ENCODE assay signal across 9 cellular contexts in the genomic region with DNA sequence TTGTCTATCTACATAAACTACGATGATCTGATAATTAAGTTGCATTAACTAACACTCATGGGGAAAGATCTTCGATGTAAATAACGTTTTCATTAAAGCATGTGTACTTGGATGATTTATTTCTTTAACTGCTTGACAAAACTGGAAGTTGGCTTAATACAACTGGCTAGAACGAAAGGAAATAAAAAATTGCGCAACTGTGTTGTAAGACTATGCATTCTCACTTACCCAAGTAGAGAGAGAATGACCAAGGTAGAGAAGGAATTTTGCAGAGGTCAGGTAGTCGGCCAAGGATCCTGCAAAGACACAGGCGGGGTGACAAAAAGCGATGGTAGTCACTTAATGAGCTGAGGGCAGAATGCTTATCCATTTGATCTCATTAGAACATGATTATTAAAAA. TPM values are rescaled to one million over a fixed set of nuclear protein-coding genes. Genes with fewer than 3 reads are reported as not detected.
A peak's percentile ranks its signal among the peaks of the same experiment; 100 is the strongest.
DNase-seq lines count a peak whose midpoint lies in the region; ATAC-seq and TF ChIP-seq lines count a peak whose summit lies in the region.
"Had no signal": no experiment of that assay in that cellular context is flagged by ENCODE, and none has a peak within 500 bp of the region (broad histone marks: within the 10 kb centered on the region; RNA-seq: fewer than 3 reads in every experiment).

No MANE protein-coding gene starts in this region.

- H3K9me2 ChIP-seq in OCI-LY7 (ENCODE audit: insufficient read depth, low read length): no peaks in the 10 kb centered on the region

- no peak overlapping the region for H2AFZ ChIP-seq in OCI-LY7 (ENCODE audit: low read length)

- no TSS peak for BruUV-seq in OCI-LY7 (replicated peaks; lab: Mats Ljungman, UMichigan)

- H3K4me3 Mint-ChIP-seq in activated CD8-positive, alpha-beta T cell treated with anti-CD3 and anti-CD28 coated beads, Interleukin-2, amount 10 ng/mL, durations not matched to agents 7 days and 5 days: peak overlapping the region; percentile 2
- H3K4me3 Mint-ChIP-seq in activated CD8-positive, alpha-beta T cell treated with anti-CD3 and anti-CD28 coated beads for 36 hours: no peak overlapping the region

- H3K27me3 ChIP-seq in breast epithelium (no peaks in the 10 kb centered on the region), tibial nerve (no peaks in the 10 kb centered on the region)

- peak overlapping the region; percentile 87 to 91 for H3K27ac ChIP-seq in breast epithelium
- peak overlapping the region in 3 of 4 donors; percentile 90 for H3K27ac ChIP-seq in tibial nerve
- no peak overlapping the region for H3K27ac ChIP-seq in OCI-LY7 (ENCODE audit: low read depth, low read length, poor library complexity, severe bottlenecking)
- H3K27ac ChIP-seq: BLaER1 treated with 17β-estradiol and CSF1 and Interleukin-3, amounts not matched to agents 10 nM and 100 nM had no signal

- H3K36me3 ChIP-seq in breast epithelium (no peaks in the 10 kb centered on the region), tibial nerve (peaks cover 0 to 6% (median 0%) of the 10 kb centered on the region in 3 donors), OCI-LY7 (ENCODE audit: insufficient read depth, low read length) (no peaks in the 10 kb centered on the region)
- H3K36me3 ChIP-seq: BLaER1 treated with 17β-estradiol and CSF1 and Interleukin-3, amounts not matched to agents 10 nM and 100 nM had no signal

- peaks cover 36% of the 10 kb centered on the region for H3K27me3 Mint-ChIP-seq in activated CD8-positive, alpha-beta T cell treated with anti-CD3 and anti-CD28 coated beads, Interleukin-2, amount 10 ng/mL, durations not matched to agents 7 days and 5 days (ENCODE audit: low read depth)
- peaks cover 25% of the 10 kb centered on the region for H3K27me3 Mint-ChIP-seq in activated CD8-positive, alpha-beta T cell treated with anti-CD3 and anti-CD28 coated beads for 36 hours

- no peak overlapping the region for H3K27ac Mint-ChIP-seq in activated CD8-positive, alpha-beta T cell treated with anti-CD3 and anti-CD28 coated beads, Interleukin-2, amount 10 ng/mL, durations not matched to agents 7 days and 5 days
- no peak overlapping the region for H3K27ac Mint-ChIP-seq in activated CD8-positive, alpha-beta T cell treated with anti-CD3 and anti-CD28 coated beads for 36 hours

- TF ChIP-seq EP300 in tibial nerve (IDR thresholded peaks at IDR 0.05): peak in 1 of 2 donors; percentile 75

- H3K9me3 ChIP-seq in breast epithelium (no peaks in the 10 kb centered on the region), tibial nerve (no peaks in the 10 kb centered on the region), OCI-LY7 (ENCODE audit: low read length) (no peaks in the 10 kb centered on the region)

- no peak for TF ChIP-seq CTCF in activated CD8-positive, alpha-beta T cell treated with anti-CD3 and anti-CD28 coated beads for 36 hours (IDR thresholded peaks at IDR 0.05)
- TF ChIP-seq CTCF in breast epithelium (IDR thresholded peaks at IDR 0.05) (no peak), tibial nerve (IDR thresholded peaks at IDR 0.05) (no peak), OCI-LY7 (conservative IDR thresholded peaks at IDR 0.05; ENCODE audit: low read length) (no peak)

- 35 to 47% methylated on average over 8 of the region's 8 CpGs for WGBS in tibial nerve, 2 donors

- CTCF ChIA-PET in activated CD8-positive, alpha-beta T cell treated with anti-CD3 and anti-CD28 coated beads, Interleukin-2, amount 10 ng/mL, durations not matched to agents 7 days and 5 days (lab: Charles Lee): interaction anchor here (1.4 kb wide), 1 partner anchor 112 kb away, joined by 3 read pairs; no protein-coding TSS in a partner anchor
- CTCF ChIA-PET in activated CD8-positive, alpha-beta T cell treated with anti-CD3 and anti-CD28 coated beads for 36 hours (lab: Charles Lee): no interaction called here
- CTCF ChIA-PET in OCI-LY7 (lab: Charles Lee; ENCODE audit: unreplicated experiment): no interaction called here

- no peaks in the 10 kb centered on the region for H3K9me3 Mint-ChIP-seq in activated CD8-positive, alpha-beta T cell treated with anti-CD3 and anti-CD28 coated beads, Interleukin-2, amount 10 ng/mL, durations not matched to agents 7 days and 5 days (ENCODE audit: insufficient read depth)
- no peaks in the 10 kb centered on the region for H3K9me3 Mint-ChIP-seq in activated CD8-positive, alpha-beta T cell treated with anti-CD3 and anti-CD28 coated beads for 36 hours

- no peak overlapping the region for H3K4me2 ChIP-seq in OCI-LY7 (ENCODE audit: low read length)

- H3K36me3 Mint-ChIP-seq in activated CD8-positive, alpha-beta T cell treated with anti-CD3 and anti-CD28 coated beads, Interleukin-2, amount 10 ng/mL, durations not matched to agents 7 days and 5 days (ENCODE audit: low read depth): no peaks in the 10 kb centered on the region
- H3K36me3 Mint-ChIP-seq in activated CD8-positive, alpha-beta T cell treated with anti-CD3 and anti-CD28 coated beads for 36 hours (ENCODE audit: low read depth): no peaks in the 10 kb centered on the region

- no peak for DNase-seq in activated CD8-positive, alpha-beta T cell treated with anti-CD3 and anti-CD28 coated beads, Interleukin-2, amount 10 ng/mL, durations not matched to agents 7 days and 5 days
- DNase-seq in activated CD8-positive, alpha-beta T cell treated with anti-CD3 and anti-CD28 coated beads for 36 hours: no peak
- DNase-seq in breast epithelium (ENCODE audit: low spot score in 2 of 2) (no peak), medulla oblongata (ENCODE audit: extremely low spot score) (peak; percentile 70), tibial nerve (ENCODE audit: low spot score in 2 of 2) (no peak), OCI-LY7 (ENCODE audit: low spot score) (no peak), DMS153 (lab: John Stamatoyannopoulos, UW) (no peak)

- TF ChIP-seq POLR2A in breast epithelium (IDR thresholded peaks at IDR 0.05) (no peak), tibial nerve (IDR thresholded peaks at IDR 0.05) (no peak)

- H3K4me1 ChIP-seq in breast epithelium (no peaks in the 10 kb centered on the region), tibial nerve (peaks cover 0 to 61% (median 26%) of the 10 kb centered on the region in 4 donors), OCI-LY7 (ENCODE audit: insufficient read depth, low read length, poor library complexity, severe bottlenecking) (no peaks in the 10 kb centered on the region)

- POLR2A ChIA-PET in activated CD8-positive, alpha-beta T cell treated with anti-CD3 and anti-CD28 coated beads, Interleukin-2, amount 10 ng/mL, durations not matched to agents 7 days and 5 days (lab: Charles Lee): no interaction called here
- POLR2A ChIA-PET in activated CD8-positive, alpha-beta T cell treated with anti-CD3 and anti-CD28 coated beads for 36 hours (lab: Charles Lee): no interaction called here
- POLR2A ChIA-PET in OCI-LY7 (lab: Charles Lee): interaction anchor here (0.6 kb wide), 1 partner anchor 11 kb away, joined by 4 read pairs; no protein-coding TSS in a partner anchor

- H3K4me3 ChIP-seq in breast epithelium: peak overlapping the region; percentile 64 to 81 (median 67)
- peak overlapping the region; percentile 47 to 73 (median 70) for H3K4me3 ChIP-seq in tibial nerve
- H3K4me3 ChIP-seq in OCI-LY7 (ENCODE audit: low read depth, low read length, poor library complexity, severe bottlenecking): no peak overlapping the region

- no peaks in the 10 kb centered on the region for H4K20me1 ChIP-seq in OCI-LY7 (ENCODE audit: insufficient read depth, low read length)
- H4K20me1 ChIP-seq: BLaER1 treated with 17β-estradiol and CSF1 and Interleukin-3, amounts not matched to agents 10 nM and 100 nM had no signal

- peaks cover 19% of the 10 kb centered on the region for H3K4me1 Mint-ChIP-seq in activated CD8-positive, alpha-beta T cell treated with anti-CD3 and anti-CD28 coated beads, Interleukin-2, amount 10 ng/mL, durations not matched to agents 7 days and 5 days (ENCODE audit: low read depth)
- H3K4me1 Mint-ChIP-seq in activated CD8-positive, alpha-beta T cell treated with anti-CD3 and anti-CD28 coated beads for 36 hours (ENCODE audit: low read depth): peaks cover 25% of the 10 kb centered on the region

- no peak for ATAC-seq in activated CD8-positive, alpha-beta T cell treated with anti-CD3 and anti-CD28 coated beads, Interleukin-2, amount 10 ng/mL, durations not matched to agents 7 days and 5 days
- no peak for ATAC-seq in activated CD8-positive, alpha-beta T cell treated with anti-CD3 and anti-CD28 coated beads for 36 hours
- no peak for ATAC-seq in HG02870 (IDR thresholded peaks at IDR 0.05; ENCODE audit: unreplicated experiment)

- H3K79me2 ChIP-seq in OCI-LY7 (ENCODE audit: insufficient read depth, low read depth, low read length): no peaks in the 10 kb centered on the region

- intact Hi-C loops in activated CD8-positive, alpha-beta T cell treated with anti-CD3 and anti-CD28 coated beads for 36 hours (cut with micrococcal nuclease): no loop called here
- intact Hi-C loops in breast epithelium (cut with DNase I; ENCODE audit: low total_unique reads) (no loop called here), OCI-LY7 (cut with micrococcal nuclease; ENCODE audit: unreplicated experiment) (no loop called here)

RNA-seq across cellular contexts. Expression of a gene that starts 1.0 kb away (rescaled TPM):
- under 1 TPM; 0.31 to 0.47 TPM for total RNA-seq in activated CD8-positive, alpha-beta T cell treated with anti-CD3 and anti-CD28 coated beads, Interleukin-2, amount 10 ng/mL, durations not matched to agents 7 days and 5 days
- 1 to 10 TPM; 1.2 to 1.5 TPM for total RNA-seq in activated CD8-positive, alpha-beta T cell treated with anti-CD3 and anti-CD28 coated beads for 36 hours
- total RNA-seq in breast epithelium (100 to 1,000 TPM in 2 of 3 donors, 10 to 100 TPM in 1; 42.2 to 183 (median 162) TPM), tibial nerve (10 to 100 TPM; 26.0 to 51.1 (median 36.0) TPM), OCI-LY7 (2022) (not detected in 2 replicates)
- total RNA-seq in OCI-LY7 (2014; rRNA removed; shearing (Covaris generic)): not detected in 2 replicates

Comparison
In these comparisons a context has a peak if more than half of its experiments do, and no peak if none do; other contexts are left out.
1. RNA of a gene that starts 1.0 kb away (total RNA-seq): 42.2 to 183 TPM in breast epithelium and 26.0 to 51.1 TPM in tibial nerve; 1.2 to 1.5 TPM in activated CD8-positive, alpha-beta T cell treated with anti-CD3 and anti-CD28 coated beads for 36 hours, 0.31 to 0.47 TPM in activated CD8-positive, alpha-beta T cell treated with anti-CD3 and anti-CD28 coated beads, Interleukin-2, amount 10 ng/mL, durations not matched to agents 7 days and 5 days and not detected in OCI-LY7; every median in the first group is over 10 times any median in the second.